In genomic region chr6:157831018-157831369, GRCh38 we compare ENCODE assay signal across 16 cellular contexts. TPM values are rescaled to one million over a fixed set of nuclear protein-coding genes. Genes with fewer than 3 reads are reported as not detected.
DNase-seq lines count a peak whose midpoint lies in the region; ATAC-seq, FAIRE-seq and TF ChIP-seq lines count a peak whose summit lies in the region.
"Had no signal": no experiment of that assay in that cellular context is flagged by ENCODE, and none has a peak within 500 bp of the region (broad histone marks: within the 10 kb centered on the region; RNA-seq: fewer than 3 reads in every experiment).

No MANE protein-coding gene starts in this region.

- H3K27me3 ChIP-seq in SK-N-SH (ENCODE audit: insufficient read depth) (no peaks in the 10 kb centered on the region), H1 (replicated peaks in 1 of 4; ENCODE audit: control insufficient read depth in 3 of 4, extremely low read depth in 1 of 4, insufficient read depth in 3 of 4, low read length in 3 of 4) (no peaks in the 10 kb centered on the region), osteoblast (ENCODE audit: insufficient read depth, low read length) (no peaks in the 10 kb centered on the region)
- H3K27me3 ChIP-seq: Peyer's patch, upper lobe of left lung had no signal

- 90% methylated on average over 2 of the region's 2 CpGs for WGBS in SK-N-SH (ENCODE audit: low lambda C conversion rate)
- WGBS in H1 (ENCODE audit: extremely low coverage in 1 of 2, insufficient coverage in 1 of 2, insufficient read length in 1 of 2, insufficient replicate concordance in 2 of 2, low coverage in 1 of 2, low lambda C conversion rate in 2 of 2, missing lambda C conversion rate in 1 of 2), 2 experiments: 66% methylated on average over 2 of the region's 2 CpGs; no CpG with 5 or more reads in 1 of the 2 experiments

- no peak overlapping the region for H2BK15ac ChIP-seq in H1 (ENCODE audit: low read length)

- no peak overlapping the region; the same call in 1 of the 2 replicates for H2BK12ac ChIP-seq in H1 (ENCODE audit: low read depth, low read length)

- peak overlapping the region; percentile 46; the same call in 1 of the 2 replicates for H2BK5ac ChIP-seq in H1 (ENCODE audit: low read depth, low read length)

- H3K9ac ChIP-seq in SK-N-SH: no peak overlapping the region
- no peak overlapping the region for H3K9ac ChIP-seq in H1 (replicated peaks in 1 of 4; ENCODE audit: extremely low read depth in 1 of 4, low read depth in 3 of 4, low read length in 3 of 4)

- H3K4me3 ChIP-seq in SK-N-SH (ENCODE audit: low read depth in 2 of 2, low read length in 1 of 2): no peak overlapping the region
- peak overlapping the region in 1 of 4 experiments; percentile 44; a peak in 2 of 8 replicates for H3K4me3 ChIP-seq in H1 (ENCODE audit: extremely low read depth in 1 of 4, insufficient read depth in 2 of 4, low read depth in 3 of 4, low read length in 4 of 4)
- no peak overlapping the region for H3K4me3 ChIP-seq in osteoblast (ENCODE audit: insufficient read depth, low read length)
- H3K4me3 ChIP-seq: Peyer's patch, skin epidermis, upper lobe of left lung had no signal

- no peak for ATAC-seq in SK-N-SH treated with all-trans-retinoic acid at 6 μM for 48 hours
- ATAC-seq in GM18858 (IDR thresholded peaks at IDR 0.05; ENCODE audit: unreplicated experiment): no peak
- no peak for ATAC-seq in HG02981 (IDR thresholded peaks at IDR 0.05; ENCODE audit: unreplicated experiment)
- ATAC-seq: esophagus mucosa had no signal

- H3K79me1 ChIP-seq in H1 (ENCODE audit: low read depth, low read length): peaks cover 3% of the 10 kb centered on the region; the same call in 1 of the 2 replicates

- H3K79me2 ChIP-seq in SK-N-SH (ENCODE audit: insufficient read depth) (peaks cover 91% of the 10 kb centered on the region), H1 (ENCODE audit: control insufficient read depth in 1 of 2, insufficient read depth in 2 of 2, low read length in 2 of 2) (peaks cover 18 to 91% of the 10 kb centered on the region in 2 experiments), osteoblast (ENCODE audit: insufficient read depth, low read length) (peaks cover 90% of the 10 kb centered on the region)

- TF ChIP-seq EP300 in SK-N-SH (IDR thresholded peaks at IDR 0.05; ENCODE audit: borderline replicate concordance in 1 of 2, low read depth in 1 of 2, low read length in 1 of 2) (no peak), H1 (IDR thresholded peaks at IDR 0.05; ENCODE audit: borderline replicate concordance in 1 of 2, low read depth in 2 of 2, low read length in 2 of 2) (no peak)

- no peak for TF ChIP-seq POLR2A in H1 (IDR thresholded peaks at IDR 0.05; ENCODE audit: control extremely low read depth in 1 of 2, low read depth in 2 of 2, low read length in 2 of 2)

- H3K4me2 ChIP-seq in SK-N-SH: 0 out of 2 replicates have a peak overlapping the region, but pooled peaks have one; percentile 20
- H3K4me2 ChIP-seq in H1 (ENCODE audit: insufficient read depth in 1 of 2, low read depth in 2 of 2, low read length in 2 of 2): peak overlapping the region; percentile 60
- peak overlapping the region; percentile 39 for H3K4me2 ChIP-seq in osteoblast (ENCODE audit: insufficient read depth, low read length)

- no peak for TF ChIP-seq RAD21 in SK-N-SH (IDR thresholded peaks at IDR 0.05; ENCODE audit: low read length)
- no peak for TF ChIP-seq RAD21 in H1 (IDR thresholded peaks at IDR 0.05 in 1 of 2, conservative IDR thresholded peaks at IDR 0.05 in 1 of 2; ENCODE audit: low read depth in 2 of 2, low read length in 2 of 2)

- peak overlapping the region; percentile 89 for H2BK20ac ChIP-seq in H1 (ENCODE audit: low read length)

- CTCF ChIA-PET in SK-N-SH (lab: Yijun Ruan, JAX) (no interaction called here), H1 (lab: Charles Lee; ENCODE audit: partially characterized antibody) (interaction anchor here (0.9 to 1.7 kb wide), 2 partner anchors 67 to 74 kb away, joined by 3 to 5 read pairs; no protein-coding TSS in a partner anchor)

- H3K4me1 ChIP-seq in SK-N-SH (ENCODE audit: control insufficient read depth in 1 of 2, insufficient read depth in 2 of 2, low read depth in 1 of 2, low read length in 1 of 2): peaks cover 8 to 29% of the 10 kb centered on the region in 2 experiments; a peak in 3 of 4 replicates
- peaks cover 8 to 31% (median 21%) of the 10 kb centered on the region in 4 experiments for H3K4me1 ChIP-seq in H1 (replicated peaks in 1 of 4; ENCODE audit: control insufficient read depth in 3 of 4, insufficient read depth in 4 of 4, low read length in 3 of 4)
- peaks cover 33% of the 10 kb centered on the region for H3K4me1 ChIP-seq in osteoblast (ENCODE audit: insufficient read depth, low read length)

- H2BK120ac ChIP-seq in H1 (replicated peaks; ENCODE audit: low read depth, low read length): peak overlapping the region; percentile 95

- H3K4ac ChIP-seq in H1 (replicated peaks; ENCODE audit: insufficient read length, low read depth, low read length): peak overlapping the region; percentile 27

- H4K5ac ChIP-seq in H1 (ENCODE audit: insufficient read length, low read depth, low read length): no peak overlapping the region

- no peak overlapping the region for H3K14ac ChIP-seq in H1 (ENCODE audit: insufficient read length)

- H3K27ac ChIP-seq in SK-N-SH (ENCODE audit: low read depth in 2 of 2, low read length in 1 of 2): peak overlapping the region in 1 of 2 experiments; percentile 18; a peak in 1 of 4 replicates
- H3K27ac ChIP-seq in H1 (ENCODE audit: low read depth, low read length): 0 out of 2 replicates have a peak overlapping the region, but pooled peaks have one; percentile 51
- no peak overlapping the region for H3K27ac ChIP-seq in osteoblast (ENCODE audit: low read depth, low read length)
- H3K27ac ChIP-seq: Peyer's patch, upper lobe of left lung had no signal

- H3K36me3 ChIP-seq in SK-N-SH (replicated peaks in 1 of 2; ENCODE audit: control insufficient read depth in 1 of 2, insufficient read depth in 2 of 2, low read length in 1 of 2) (peaks cover 0 to 9% of the 10 kb centered on the region in 2 experiments), H1 (ENCODE audit: control insufficient read depth in 2 of 4, insufficient read depth in 4 of 4, low read length in 3 of 4) (no peaks in the 10 kb centered on the region), osteoblast (ENCODE audit: insufficient read depth, low read length) (no peaks in the 10 kb centered on the region)
- H3K36me3 ChIP-seq: Peyer's patch, upper lobe of left lung had no signal

- H3K23ac ChIP-seq in H1 (ENCODE audit: insufficient read length): no peak overlapping the region

- DNase-seq in SK-N-SH (no peak), NCI-H82 (lab: John Stamatoyannopoulos, UW) (peak; percentile 88), H1 (ENCODE audit: low read depth in 1 of 2, low spot score in 2 of 2) (no peak), osteoblast (ENCODE audit: insufficient read length, low spot score, missing footprints) (no peak), putamen (ENCODE audit: low spot score) (no peak)
- DNase-seq: activated T-cell treated with anti-CD3 and anti-CD28 coated beads, Interleukin-2, amount 50 U/mL, for 1 hour; DMS153; HCEC 1CT; Peyer's patch; T-helper 9 cell; upper lobe of left lung had no signal

- H3K9me3 ChIP-seq in SK-N-SH (no peaks in the 10 kb centered on the region), H1 (ENCODE audit: insufficient read depth in 2 of 2, low read depth in 1 of 2, low read length in 1 of 2) (no peaks in the 10 kb centered on the region), osteoblast (ENCODE audit: low read depth, low read length) (no peaks in the 10 kb centered on the region)
- H3K9me3 ChIP-seq: Peyer's patch, upper lobe of left lung had no signal

- H3K23me2 ChIP-seq in H1 (ENCODE audit: low read depth, low read length): no peaks in the 10 kb centered on the region

- no peaks in the 10 kb centered on the region for H3K9me2 ChIP-seq in SK-N-SH

- peaks cover 20% of the 10 kb centered on the region for H3F3A ChIP-seq in SK-N-SH (replicated peaks; ENCODE audit: insufficient read depth)

- H4K91ac ChIP-seq in H1 (replicated peaks; ENCODE audit: insufficient read length, low read length): peak overlapping the region; percentile 53

- H4K20me1 ChIP-seq in SK-N-SH (ENCODE audit: insufficient read depth) (peaks cover 57% of the 10 kb centered on the region), H1 (replicated peaks in 1 of 2; ENCODE audit: control insufficient read depth in 1 of 2, insufficient read depth in 2 of 2, low read length in 2 of 2) (no peaks in the 10 kb centered on the region), osteoblast (ENCODE audit: insufficient read depth, low read length) (peaks cover 39% of the 10 kb centered on the region)

- FAIRE-seq in H1 (lab: Jason Lieb, UNC): peak; percentile 13

- H3K18ac ChIP-seq in H1 (ENCODE audit: extremely low read depth, low read length): peak overlapping the region; percentile 9; the same call in 1 of the 2 replicates

- H2AFZ ChIP-seq in SK-N-SH (ENCODE audit: low read depth) (no peak overlapping the region), H1 (ENCODE audit: low read length) (no peak overlapping the region), osteoblast (ENCODE audit: low read length) (no peak overlapping the region)

- TF ChIP-seq CTCF in SK-N-SH (IDR thresholded peaks at IDR 0.05): no peak
- TF ChIP-seq CTCF in H1 (IDR thresholded peaks at IDR 0.05; ENCODE audit: control extremely low read depth in 1 of 3, insufficient read depth in 1 of 3, low read depth in 1 of 3, low read length in 3 of 3): no peak
- TF ChIP-seq CTCF in osteoblast (IDR thresholded peaks at IDR 0.05; ENCODE audit: extremely low read depth, low read depth, low read length): no peak

- no peak overlapping the region for H4K8ac ChIP-seq in H1 (ENCODE audit: extremely low read depth, insufficient read depth, low read length)

- H3K56ac ChIP-seq in H1 (replicated peaks; ENCODE audit: insufficient read length, low read depth, low read length): no peak overlapping the region

- no peak overlapping the region for H2AK5ac ChIP-seq in H1 (ENCODE audit: low read depth, low read length)

- POLR2A ChIA-PET in SK-N-SH (lab: Yijun Ruan, JAX): no interaction called here
- POLR2A ChIA-PET in H1 (lab: Charles Lee; ENCODE audit: partially characterized antibody): interaction anchor here (1.0 kb wide), 1 partner anchor 12 kb away, joined by 4 read pairs; no protein-coding TSS in a partner anchor

RNA-seq across cellular contexts. Expression of gene SNX9, which starts 7.9 kb away (rescaled TPM):
- polyA plus RNA-seq in SK-N-SH (2012; rRNA removed) (31.6 and 31.8 TPM in 2 replicates), H1 (2011; rRNA removed) (10.9 and 11.8 TPM in 2 replicates)
- 29.1 and 31.1 TPM in 2 replicates for polyA plus RNA-seq in SK-N-SH (2012; cell fraction: cytosol; rRNA removed)
- polyA plus RNA-seq in SK-N-SH (2012; cell fraction: nucleus; rRNA removed): 27.0 and 35.2 TPM in 2 replicates
- total RNA-seq in H1 (2021; fragmentation: NEBNext Ultra II Directional; extraction: Animal tissue kit (Norgen Biotek cat#: 25700)): 23.1 and 23.2 TPM in 2 replicates
- 17.8 TPM for polyA plus RNA-seq in H1 (2011; cell fraction: cytosol; rRNA removed)
- polyA plus RNA-seq in H1 (2011; cell fraction: nucleus; rRNA removed): 14.7 TPM
- polyA plus RNA-seq in H1 (2012, experiment 1 of 2): 14.0 to 18.2 TPM (median 16.2 TPM) in 4 replicates
- 3.6 TPM for polyA plus RNA-seq in H1 (2012, experiment 2 of 2)
- polyA plus RNA-seq in H1 (2013, experiment 1 of 2): 20.5 TPM
- 20.3 TPM for polyA plus RNA-seq in H1 (2013, experiment 2 of 2)
- 15.1 and 15.9 TPM in 2 replicates for polyA minus RNA-seq in H1 (2011; rRNA and poly(A)+ RNA removed)
- polyA minus RNA-seq in H1 (2011; cell fraction: cytosol; rRNA and poly(A)+ RNA removed): 11.9 TPM
- 10.2 TPM for polyA minus RNA-seq in H1 (2011; cell fraction: nucleus; rRNA and poly(A)+ RNA removed)
- total RNA-seq in osteoblast: 147 and 177 TPM in 2 replicates
